In genomic region chr9:13228431-13228830, GRCh38 we compare ENCODE assay signal across 18 cellular contexts.
DNase-seq lines count a peak whose midpoint lies in the region; ATAC-seq, FAIRE-seq and TF ChIP-seq lines count a peak whose summit lies in the region.
"Had no signal": no experiment of that assay in that cellular context is flagged by ENCODE, and none has a peak within 500 bp of the region (broad histone marks: within the 10 kb centered on the region; RNA-seq: fewer than 3 reads in every experiment).

No MANE protein-coding gene starts in this region.

- H3K9me3 ChIP-seq in adipocyte (ENCODE audit: control insufficient read depth, low read length) = no peaks in the 10 kb centered on the region
- H3K9me3 ChIP-seq: BLaER1 treated with 17β-estradiol and CSF1 and Interleukin-3, amounts not matched to agents 10 nM and 100 nM had no signal

- no peak for ATAC-seq in HG03378 (IDR thresholded peaks at IDR 0.05; ENCODE audit: unreplicated experiment)
- ATAC-seq: HepG2 had no signal

- peaks cover 3% of the 10 kb centered on the region for H3K36me3 ChIP-seq in adipocyte (ENCODE audit: control insufficient read depth, insufficient read depth, low read length, severe bottlenecking)
- H3K36me3 ChIP-seq: BLaER1 treated with 17β-estradiol and CSF1 and Interleukin-3, amounts not matched to agents 10 nM and 100 nM had no signal

- H3K9ac ChIP-seq in adipocyte (ENCODE audit: low read length) = no peak overlapping the region
- H3K9ac ChIP-seq: BLaER1 treated with 17β-estradiol and CSF1 and Interleukin-3, amounts not matched to agents 10 nM and 100 nM had no signal

- intact Hi-C loops in posterior cingulate gyrus (cut with DNase I) = no loop called here

- no peak for TF ChIP-seq CTCF in epithelial cell of esophagus (IDR thresholded peaks at IDR 0.05; ENCODE audit: insufficient read depth, low read depth, low read length, missing control alignments)

- no peaks in the 10 kb centered on the region for H3K4me1 ChIP-seq in adipocyte (ENCODE audit: control insufficient read depth, insufficient read depth, low read length)
- H3K4me1 ChIP-seq: BLaER1 treated with 17β-estradiol and CSF1 and Interleukin-3, amounts not matched to agents 10 nM and 100 nM had no signal

- DNase-seq in adipocyte (ENCODE audit: low read depth) = peak; percentile 59
- DNase-seq in epithelial cell of esophagus (ENCODE audit: low read depth) = peak; percentile 28
- peak; percentile 6 for DNase-seq in fibroblast of the conjunctiva (ENCODE audit: low read depth)
- no peak for DNase-seq in posterior cingulate gyrus
- DNase-seq in COLO829 (ENCODE audit: low spot score) = no peak
- no peak for DNase-seq in DMS153 treated with DMSO at 0.1 percent for 48 hours (lab: John Stamatoyannopoulos, UW; ENCODE audit: unreplicated experiment)
- DNase-seq: CD4-positive, alpha-beta T cell; DMS79 treated with DMSO at 0.1 percent for 48 hours; EL; GOT3; H9 had no signal

- H3K4me3 ChIP-seq in adipocyte (ENCODE audit: low read length) (no peak overlapping the region), epithelial cell of esophagus (ENCODE audit: low read length) (no peak overlapping the region)
- H3K4me3 ChIP-seq: BLaER1 treated with 17β-estradiol and CSF1 and Interleukin-3, amounts not matched to agents 10 nM and 100 nM had no signal

- no peaks in the 10 kb centered on the region for H3K27me3 ChIP-seq in adipocyte (replicated peaks; ENCODE audit: control insufficient read depth, insufficient read depth, low read length)
- H3K27me3 ChIP-seq: BLaER1 treated with 17β-estradiol and CSF1 and Interleukin-3, amounts not matched to agents 10 nM and 100 nM had no signal

- FAIRE-seq in A204.1 (lab: Jason Lieb, UNC) = peak; percentile 67
- FAIRE-seq: G401.6, GM12891, HepG2, HTR-8/SVneo had no signal

Comparison
In these comparisons a context has a peak if more than half of its experiments do, and no peak if none do; other contexts are left out.
1. DNase-seq: peak in adipocyte (single experiment), epithelial cell of esophagus (single experiment) and fibroblast of the conjunctiva (single experiment); none in posterior cingulate gyrus (0 of 10), COLO829 (single experiment) and DMS153 treated with DMSO at 0.1 percent for 48 hours (single experiment).